8 cellular contexts compared by ENCODE assay signal in genomic region chr5:143592648-143593047, GRCh38.
DNase-seq lines count a peak whose midpoint lies in the region; ATAC-seq, FAIRE-seq and TF ChIP-seq lines count a peak whose summit lies in the region.

No MANE protein-coding gene starts in this region.

- no peak for TF ChIP-seq POLR2A in endothelial cell of umbilical vein (IDR thresholded peaks at IDR 0.05; ENCODE audit: low read depth, low read length)

- H3K79me2 ChIP-seq in endothelial cell of umbilical vein (ENCODE audit: control insufficient read depth, insufficient read depth, low read length), result no peaks in the 10 kb centered on the region

- dilution Hi-C loops in endothelial cell of umbilical vein (cut with MboI; ENCODE audit: extremely low pct_ligation_motif_present, low sequenced_read_pairs), result no loop called here

- POLR2A ChIA-PET in endothelial cell of umbilical vein (lab: Charles Lee), result interaction anchor here (0.7 kb wide), 1 partner anchor 263 kb away, joined by 3 read pairs; no protein-coding TSS in a partner anchor

- no peaks in the 10 kb centered on the region for H3K9me1 ChIP-seq in endothelial cell of umbilical vein (replicated peaks; ENCODE audit: control insufficient read depth, extremely low read depth, insufficient read depth, low read length)

- H3K4me1 ChIP-seq in endothelial cell of umbilical vein (ENCODE audit: control insufficient read depth, extremely low read depth, insufficient read depth, low read length), result peaks cover 16% of the 10 kb centered on the region

- no peak overlapping the region for H3K4me2 ChIP-seq in endothelial cell of umbilical vein (ENCODE audit: insufficient read depth, low read length)

- no TSS peak for BruUV-seq in endothelial cell of umbilical vein (replicated peaks; lab: Mats Ljungman, UMichigan)

- no peak overlapping the region for H3K27ac ChIP-seq in endothelial cell of umbilical vein (ENCODE audit: insufficient read depth, low read depth, low read length)

- ATAC-seq in GM21360 (IDR thresholded peaks at IDR 0.05; ENCODE audit: unreplicated experiment) (peak; percentile 67), HG03558 (IDR thresholded peaks at IDR 0.05; ENCODE audit: extremely low read depth, unreplicated experiment) (peak; percentile 54)

- TF ChIP-seq CTCF in GM12864 (IDR thresholded peaks at IDR 0.05; ENCODE audit: low read depth, low read length, missing control alignments) (no peak), endothelial cell of umbilical vein (IDR thresholded peaks at IDR 0.05; ENCODE audit: extremely low read depth in 1 of 2, insufficient read depth in 1 of 2, low read depth in 1 of 2, low read length in 2 of 2) (no peak), GM13976 (IDR thresholded peaks at IDR 0.05; ENCODE audit: borderline replicate concordance, control extremely low read depth, extremely low read depth, insufficient read depth, missing control alignments) (no peak)

- H2AFZ ChIP-seq in endothelial cell of umbilical vein (ENCODE audit: low read depth, low read length), result peak overlapping the region; percentile 19

- no peak overlapping the region for H3K9ac ChIP-seq in endothelial cell of umbilical vein (replicated peaks; ENCODE audit: extremely low read depth, insufficient read depth, low read length)

- peak overlapping the region; percentile 17; the same call in 1 of the 2 replicates for H3K4me3 ChIP-seq in GM12864 (ENCODE audit: low read depth, low read length)
- no peak overlapping the region for H3K4me3 ChIP-seq in endothelial cell of umbilical vein (replicated peaks in 1 of 3; ENCODE audit: insufficient read depth in 1 of 3, low read depth in 1 of 3, low read length in 3 of 3)

- H3K36me3 ChIP-seq in endothelial cell of umbilical vein (ENCODE audit: control insufficient read depth in 2 of 2, extremely low read depth in 1 of 2, insufficient read depth in 2 of 2, low read length in 2 of 2), result no peaks in the 10 kb centered on the region

- H3K9me3 ChIP-seq in endothelial cell of umbilical vein (replicated peaks; ENCODE audit: control insufficient read depth, insufficient read depth, low read length), result no peaks in the 10 kb centered on the region

- peak; percentile 61 for FAIRE-seq in endothelial cell of umbilical vein (lab: Jason Lieb, UNC)
- FAIRE-seq in HTR-8/SVneo (lab: Jason Lieb, UNC), result no peak

- intact Hi-C loops in endothelial cell of umbilical vein (cut with micrococcal nuclease), result loop anchor here (10.0 kb wide), 2 partner anchors 188 to 552 kb away; partner anchors contain the start of gene NR3C1

- in situ Hi-C loops in GM13976 (cut with MboI; ENCODE audit: low sequenced_read_pairs, unreplicated experiment), result no loop called here

- H4K20me1 ChIP-seq in endothelial cell of umbilical vein (replicated peaks; ENCODE audit: control insufficient read depth, extremely low read depth, insufficient read depth, low read length), result no peaks in the 10 kb centered on the region

- no peaks in the 10 kb centered on the region for H3K27me3 ChIP-seq in endothelial cell of umbilical vein (ENCODE audit: control insufficient read depth in 2 of 2, insufficient read depth in 2 of 2, low read length in 2 of 2)

- peak; percentile 82 for DNase-seq in GM12864 (ENCODE audit: low read depth)
- peak; percentile 42 for DNase-seq in endothelial cell of umbilical vein (ENCODE audit: low read depth, low spot score)
- no peak for DNase-seq in amniotic stem cell (lab: John Stamatoyannopoulos, UW)
- DNase-seq in GM13976 (ENCODE audit: low spot score), result no peak
- DNase-seq in NCI-H1436 (lab: John Stamatoyannopoulos, UW), result no peak
- DNase-seq in HTR-8/SVneo (ENCODE audit: insufficient read length, low spot score), result no peak

- CTCF ChIA-PET in endothelial cell of umbilical vein (lab: Charles Lee), result interaction anchor here (0.8 to 1.1 kb wide), 2 partner anchors 106 to 188 kb away, joined by 3 read pairs; no protein-coding TSS in a partner anchor

TF ChIP-seq in endothelial cell of umbilical vein, 7 proteins besides CTCF, POLR2A, EP300 and RAD21:
- TF ChIP-seq FOS (IDR thresholded peaks at IDR 0.05; ENCODE audit: borderline replicate concordance, insufficient read depth, low read length), result peak; percentile 6
- TF ChIP-seq MAX (IDR thresholded peaks at IDR 0.05; ENCODE audit: insufficient read depth, insufficient read length), result peak; percentile 56
- no peak for TF ChIP-seq EZH2 (IDR thresholded peaks at IDR 0.05; ENCODE audit: borderline replicate concordance, low read depth, low read length, severe bottlenecking)
TF ChIP-seq in endothelial cell of umbilical vein: peak in this region for 2.

Comparison
In these comparisons a context has a peak if more than half of its experiments do, and no peak if none do; other contexts are left out.
1. DNase-seq: peak in GM12864 (single experiment) and endothelial cell of umbilical vein (single experiment); none in amniotic stem cell (single experiment), GM13976 (single experiment), NCI-H1436 (single experiment) and HTR-8/SVneo (single experiment).